ENCODE assay signal across 6 cellular contexts in genomic region chr9:127931092-127931881, GRCh38. TPM values are rescaled to one million over a fixed set of nuclear protein-coding genes. Genes with fewer than 3 reads are reported as not detected.
DNase-seq lines count a peak whose midpoint lies in the region; ATAC-seq and TF ChIP-seq lines count a peak whose summit lies in the region.

No MANE protein-coding gene starts in this region.

- peak overlapping the region; percentile 64 for H3K27ac ChIP-seq in HUES48 (ENCODE audit: low read depth, low read length)

- DNase-seq in activated naive CD8-positive, alpha-beta T cell treated with anti-CD3 and anti-CD28 coated beads, Interleukin-2, amount 50 U/mL, for 24 hours = no peak
- DNase-seq in mucosa of descending colon (no peak), middle frontal gyrus (ENCODE audit: extremely low spot score, low spot score) (no peak)
- DNase-seq in activated CD8-positive, alpha-beta memory T cell treated with anti-CD3 and anti-CD28 coated beads, Interleukin-2, amount 50 U/mL, for 4 hours = no peak

- no peaks in the 10 kb centered on the region for H3K9me3 Mint-ChIP-seq in activated naive CD8-positive, alpha-beta T cell treated with anti-CD3 and anti-CD28 coated beads, Interleukin-2, amount 50 U/mL, for 24 hours

- peaks cover 11% of the 10 kb centered on the region; the same call in 1 of the 2 replicates for H3K36me3 ChIP-seq in HUES48 (ENCODE audit: control insufficient read depth, insufficient read depth, low read length)
- H3K36me3 ChIP-seq in mucosa of descending colon (ENCODE audit: low read depth) = no peaks in the 10 kb centered on the region

- H3K27me3 Mint-ChIP-seq in activated naive CD8-positive, alpha-beta T cell treated with anti-CD3 and anti-CD28 coated beads, Interleukin-2, amount 50 U/mL, for 24 hours = peaks cover 13% of the 10 kb centered on the region

- ATAC-seq in GM19025 (IDR thresholded peaks at IDR 0.05; ENCODE audit: low read depth, unreplicated experiment) = peak; percentile 25
- no peak for ATAC-seq in activated naive CD8-positive, alpha-beta T cell treated with anti-CD3 and anti-CD28 coated beads, Interleukin-2, amount 50 U/mL, for 24 hours
- ATAC-seq in mucosa of descending colon = peak; percentile 1

- H3K27me3 ChIP-seq in HUES48 (ENCODE audit: control insufficient read depth, insufficient read depth, low read length) = peaks cover 17% of the 10 kb centered on the region

- intact Hi-C loops in mucosa of descending colon (cut with DNase I, micrococcal nuclease) = no loop called here

- peak overlapping the region; percentile 62 for H3K4me3 ChIP-seq in HUES48 (ENCODE audit: low read depth, low read length)
- H3K4me3 ChIP-seq in mucosa of descending colon = no peak overlapping the region

- peaks cover 43% of the 10 kb centered on the region for H3K4me1 Mint-ChIP-seq in activated naive CD8-positive, alpha-beta T cell treated with anti-CD3 and anti-CD28 coated beads, Interleukin-2, amount 50 U/mL, for 24 hours

- peak overlapping the region; percentile 67 for H3K4me3 Mint-ChIP-seq in activated naive CD8-positive, alpha-beta T cell treated with anti-CD3 and anti-CD28 coated beads, Interleukin-2, amount 50 U/mL, for 24 hours

- H3K4me1 ChIP-seq in HUES48 (ENCODE audit: control insufficient read depth, insufficient read depth, low read length) (peaks cover 26% of the 10 kb centered on the region), mucosa of descending colon (ENCODE audit: low read depth) (peaks cover 25% of the 10 kb centered on the region)

- H3K9ac ChIP-seq in HUES48 (ENCODE audit: low read depth, low read length) = no peak overlapping the region

- no peak overlapping the region for H3K27ac Mint-ChIP-seq in activated naive CD8-positive, alpha-beta T cell treated with anti-CD3 and anti-CD28 coated beads, Interleukin-2, amount 50 U/mL, for 24 hours

- no peak for TF ChIP-seq CTCF in mucosa of descending colon (IDR thresholded peaks at IDR 0.05)

- H3K9me3 ChIP-seq in HUES48 (ENCODE audit: control insufficient read depth, insufficient read depth, low read length) = no peaks in the 10 kb centered on the region
- H3K9me3 ChIP-seq in mucosa of descending colon = no peaks in the 10 kb centered on the region

- H3K36me3 Mint-ChIP-seq in activated naive CD8-positive, alpha-beta T cell treated with anti-CD3 and anti-CD28 coated beads, Interleukin-2, amount 50 U/mL, for 24 hours (ENCODE audit: low read depth) = peaks cover 12% of the 10 kb centered on the region

RNA-seq across cellular contexts. Expression of gene PIP5KL1, which starts 0.7 kb away (rescaled TPM):
- 1 to 10 TPM in 2 of 3 donors, under 1 TPM in 1; 0.58 to 1.9 (median 1.1) TPM for total RNA-seq in mucosa of descending colon

RNA-seq across cellular contexts. Expression of gene DPM2, which starts 6.4 kb away (rescaled TPM):
- total RNA-seq in mucosa of descending colon = 10 to 100 TPM; 23.0 to 30.4 (median 29.4) TPM

RNA-seq across cellular contexts. Expression of gene ST6GALNAC4, which starts 14.4 kb away (rescaled TPM):
- total RNA-seq in mucosa of descending colon = 10 to 100 TPM; 31.0 to 39.2 (median 37.2) TPM

RNA-seq across cellular contexts. Expression of gene ST6GALNAC6, which starts 31.9 kb away (rescaled TPM):
- total RNA-seq in mucosa of descending colon = 100 to 1,000 TPM; 121 to 266 (median 175) TPM

RNA-seq across cellular contexts. Expression of gene EEIG1, which starts 49.5 kb away (rescaled TPM):
- 100 to 1,000 TPM; 127 to 168 (median 144) TPM for total RNA-seq in mucosa of descending colon
